In genomic region chr13:75513271-75513670, GRCh38 we compare ENCODE assay signal across 1 cellular context.
TF ChIP-seq lines count a peak whose summit lies in the region.

No MANE protein-coding gene starts in this region.

TF ChIP-seq in GM23338, 12 proteins besides CTCF, POLR2A, EP300 and RAD21 (continued from another document):
- TF ChIP-seq JUNB (IDR thresholded peaks at IDR 0.05; ENCODE audit: unreplicated experiment) (no peak), ZNF331 (CRISPR knock-in tag; IDR thresholded peaks at IDR 0.05; ENCODE audit: low read depth) (no peak), ZNF462 (CRISPR knock-in tag; IDR thresholded peaks at IDR 0.05) (no peak), CREB1 (CRISPR knock-in tag; IDR thresholded peaks at IDR 0.05; ENCODE audit: low read depth) (no peak), EZH2 (IDR thresholded peaks at IDR 0.05; ENCODE audit: low read depth, unreplicated experiment) (no peak)
